ENCODE assay signal across 19 cellular contexts in the genomic region with DNA sequence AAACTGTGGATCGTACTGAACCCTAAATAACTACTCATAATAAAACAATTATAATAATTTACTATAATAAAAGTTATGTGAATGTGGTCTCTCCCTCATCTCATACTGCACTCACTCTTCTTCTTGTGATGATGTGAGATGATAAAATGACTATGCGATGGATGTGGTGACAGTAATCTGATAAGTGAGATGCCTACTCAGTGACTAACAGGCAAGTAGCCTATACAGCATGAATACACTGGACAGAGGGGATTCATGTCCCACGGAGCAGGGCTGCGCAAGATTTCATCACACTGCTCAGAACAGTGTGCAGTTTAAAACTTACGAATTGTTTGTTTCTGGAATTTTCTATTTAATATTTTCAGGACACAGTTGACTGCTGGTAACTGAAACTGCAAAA.
DNase-seq lines count a peak whose midpoint lies in the region; ATAC-seq and TF ChIP-seq lines count a peak whose summit lies in the region.
"Had no signal": no experiment of that assay in that cellular context is flagged by ENCODE, and none has a peak within 500 bp of the region (broad histone marks: within the 10 kb centered on the region; RNA-seq: fewer than 3 reads in every experiment).

No MANE protein-coding gene starts in this region.

- no peak for ATAC-seq in activated CD4-positive, alpha-beta T cell treated with anti-CD3 and anti-CD28 coated beads for 36 hours
- ATAC-seq in HG03378 (IDR thresholded peaks at IDR 0.05; ENCODE audit: unreplicated experiment): no peak
- ATAC-seq: activated CD4-positive, CD25-positive, alpha-beta regulatory T cell treated with anti-CD3 and anti-CD28 coated beads, Interleukin-2, amount 50 U/mL, for 24 hours; effector memory CD8-positive, alpha-beta T cell; gastroesophageal sphincter; lower lobe of right lung had no signal

- POLR2A ChIA-PET in activated CD4-positive, alpha-beta T cell treated with anti-CD3 and anti-CD28 coated beads for 36 hours (lab: Charles Lee): no interaction called here
- POLR2A ChIA-PET in activated CD4-positive, alpha-beta T cell treated with anti-CD3 and anti-CD28 coated beads, Interleukin-2, amount 10 ng/mL, durations not matched to agents 7 days and 5 days (lab: Charles Lee): no interaction called here
- POLR2A ChIA-PET in SK-N-SH (lab: Yijun Ruan, JAX): no interaction called here

- no peak overlapping the region for H2BK5ac ChIP-seq in trophoblast cell (ENCODE audit: low read depth, low read length, poor library complexity)

- H3K14ac ChIP-seq in trophoblast cell (ENCODE audit: low read length): no peak overlapping the region

- H2AK5ac ChIP-seq in trophoblast cell (ENCODE audit: low read length): no peak overlapping the region

- no peaks in the 10 kb centered on the region for H3K9me2 ChIP-seq in SK-N-SH

- no peak for TF ChIP-seq RAD21 in SK-N-SH (IDR thresholded peaks at IDR 0.05; ENCODE audit: low read length)

- H3K36me3 ChIP-seq in SK-N-SH (replicated peaks in 1 of 2; ENCODE audit: control insufficient read depth in 1 of 2, insufficient read depth in 2 of 2, low read length in 1 of 2) (no peaks in the 10 kb centered on the region), trophoblast cell (ENCODE audit: control insufficient read depth in 1 of 2, insufficient read depth in 2 of 2, low read length in 2 of 2) (no peaks in the 10 kb centered on the region)
- H3K36me3 ChIP-seq: gastroesophageal sphincter, lower lobe of right lung had no signal

- H4K91ac ChIP-seq in trophoblast cell (ENCODE audit: low read depth, low read length): no peak overlapping the region

- no peak overlapping the region for H2BK12ac ChIP-seq in trophoblast cell (ENCODE audit: low read length)

- peak in 1 of 2 experiments; percentile 49; a peak in 1 of 4 replicates for TF ChIP-seq EP300 in SK-N-SH (IDR thresholded peaks at IDR 0.05; ENCODE audit: borderline replicate concordance in 1 of 2, low read depth in 1 of 2, low read length in 1 of 2)

- H3K23ac ChIP-seq in trophoblast cell (ENCODE audit: low read length): no peak overlapping the region

- no peaks in the 10 kb centered on the region for H3K36me3 Mint-ChIP-seq in activated CD4-positive, alpha-beta T cell treated with anti-CD3 and anti-CD28 coated beads for 36 hours (ENCODE audit: low read depth)
- H3K36me3 Mint-ChIP-seq in activated CD4-positive, alpha-beta T cell treated with anti-CD3 and anti-CD28 coated beads, Interleukin-2, amount 10 ng/mL, durations not matched to agents 7 days and 5 days (ENCODE audit: low read depth): no peaks in the 10 kb centered on the region
- H3K36me3 Mint-ChIP-seq: activated naive CD4-positive, alpha-beta T cell treated with anti-CD3 and anti-CD28 coated beads, Interleukin-2, amount 50 U/mL, for 24 hours had no signal

- peak overlapping the region; percentile 27 for H3K9ac ChIP-seq in SK-N-SH
- H3K9ac ChIP-seq in trophoblast cell (ENCODE audit: low read length): no peak overlapping the region

- intact Hi-C loops in activated CD4-positive, alpha-beta T cell treated with anti-CD3 and anti-CD28 coated beads for 36 hours (cut with DNase I, micrococcal nuclease): loop anchor here in 1 of 2 experiments (2.0 to 10.0 kb wide), 3 partner anchors 289 to 1163 kb away; partner anchors contain the start of gene RAB3GAP2

- H3K4me1 Mint-ChIP-seq in activated CD4-positive, alpha-beta T cell treated with anti-CD3 and anti-CD28 coated beads for 36 hours: peaks cover 43% of the 10 kb centered on the region
- H3K4me1 Mint-ChIP-seq in activated CD4-positive, alpha-beta T cell treated with anti-CD3 and anti-CD28 coated beads, Interleukin-2, amount 10 ng/mL, durations not matched to agents 7 days and 5 days: peaks cover 26% of the 10 kb centered on the region

- H3K4me2 ChIP-seq in SK-N-SH: no peak overlapping the region
- H3K4me2 ChIP-seq in trophoblast cell (ENCODE audit: low read length): no peak overlapping the region

- H2AFZ ChIP-seq in SK-N-SH (ENCODE audit: low read depth) (no peak overlapping the region), trophoblast cell (ENCODE audit: insufficient read depth, low read length, poor library complexity) (no peak overlapping the region)

- H3K27ac ChIP-seq in SK-N-SH (ENCODE audit: low read depth in 2 of 2, low read length in 1 of 2): peak overlapping the region in 1 of 2 experiments; percentile 97; a peak in 2 of 4 replicates
- H3K27ac ChIP-seq in trophoblast cell (ENCODE audit: low read depth, low read length): no peak overlapping the region
- H3K27ac ChIP-seq: 22Rv1, gastroesophageal sphincter, HL-60, lower lobe of right lung had no signal

- no peak overlapping the region for H3K4me3 Mint-ChIP-seq in activated CD4-positive, alpha-beta T cell treated with anti-CD3 and anti-CD28 coated beads for 36 hours
- H3K4me3 Mint-ChIP-seq in activated CD4-positive, alpha-beta T cell treated with anti-CD3 and anti-CD28 coated beads, Interleukin-2, amount 10 ng/mL, durations not matched to agents 7 days and 5 days: no peak overlapping the region
- H3K4me3 Mint-ChIP-seq: activated naive CD4-positive, alpha-beta T cell treated with anti-CD3 and anti-CD28 coated beads, Interleukin-2, amount 50 U/mL, for 24 hours; effector memory CD8-positive, alpha-beta T cell; nephron; stimulated activated naive CD8-positive, alpha-beta T cell treated with anti-CD3 and anti-CD28 coated beads, Interleukin-15, Interleukin-2, amounts not matched to agents 100 ng/mL and 50 ng/mL, for 24 hours had no signal

- DNase-seq in activated CD4-positive, alpha-beta T cell treated with anti-CD3 and anti-CD28 coated beads for 36 hours: no peak
- DNase-seq in activated CD4-positive, alpha-beta T cell treated with anti-CD3 and anti-CD28 coated beads, Interleukin-2, amount 10 ng/mL, durations not matched to agents 7 days and 5 days: no peak
- DNase-seq in SK-N-SH (no peak), fibroblast of mammary gland (ENCODE audit: low read depth) (peak; percentile 78), trophoblast cell (peak; percentile 56 to 82), GM20000 (ENCODE audit: low spot score) (no peak), NCI-H1930 (lab: John Stamatoyannopoulos, UW) (no peak)
- DNase-seq: central memory CD4-positive, alpha-beta T cell; DND-41; effector memory CD8-positive, alpha-beta T cell; lower lobe of right lung had no signal

- CTCF ChIA-PET in activated CD4-positive, alpha-beta T cell treated with anti-CD3 and anti-CD28 coated beads for 36 hours (lab: Charles Lee): interaction anchor here (1.2 to 1.7 kb wide), 2 partner anchors 13 to 234 kb away, joined by 3 to 5 read pairs; no protein-coding TSS in a partner anchor
- CTCF ChIA-PET in activated CD4-positive, alpha-beta T cell treated with anti-CD3 and anti-CD28 coated beads, Interleukin-2, amount 10 ng/mL, durations not matched to agents 7 days and 5 days (lab: Charles Lee): interaction anchor here (0.9 kb wide), 1 partner anchor 11 kb away, joined by 3 read pairs; no protein-coding TSS in a partner anchor
- CTCF ChIA-PET in SK-N-SH (lab: Yijun Ruan, JAX): interaction anchor here (0.8 to 2.4 kb wide), 2 partner anchors 174 to 235 kb away, joined by 3 to 23 read pairs; no protein-coding TSS in a partner anchor

- H3F3A ChIP-seq in SK-N-SH (replicated peaks; ENCODE audit: insufficient read depth): peaks cover 38% of the 10 kb centered on the region

- no peak overlapping the region for H4K12ac ChIP-seq in trophoblast cell (ENCODE audit: low read depth, low read length)

- H3K4ac ChIP-seq in trophoblast cell (ENCODE audit: low read depth, low read length): no peak overlapping the region

- no peak overlapping the region for H3K18ac ChIP-seq in trophoblast cell (ENCODE audit: low read length)

- 34% methylated on average over 5 of the region's 5 CpGs for WGBS in SK-N-SH (ENCODE audit: low lambda C conversion rate)
- no CpG with 5 or more reads among the region's 5 CpGs for WGBS in trophoblast cell (ENCODE audit: extremely low coverage, insufficient coverage, insufficient read length)

- H3K27ac Mint-ChIP-seq in activated CD4-positive, alpha-beta T cell treated with anti-CD3 and anti-CD28 coated beads for 36 hours: peak overlapping the region; percentile 42
- no peak overlapping the region for H3K27ac Mint-ChIP-seq in activated CD4-positive, alpha-beta T cell treated with anti-CD3 and anti-CD28 coated beads, Interleukin-2, amount 10 ng/mL, durations not matched to agents 7 days and 5 days
- H3K27ac Mint-ChIP-seq: activated naive CD4-positive, alpha-beta T cell treated with anti-CD3 and anti-CD28 coated beads, Interleukin-2, amount 50 U/mL, for 24 hours; effector memory CD8-positive, alpha-beta T cell; nephron; stimulated activated naive CD8-positive, alpha-beta T cell treated with anti-CD3 and anti-CD28 coated beads, Interleukin-15, Interleukin-2, amounts not matched to agents 100 ng/mL and 50 ng/mL, for 24 hours had no signal

- H3K9me3 Mint-ChIP-seq in activated CD4-positive, alpha-beta T cell treated with anti-CD3 and anti-CD28 coated beads for 36 hours (ENCODE audit: low read depth): no peaks in the 10 kb centered on the region
- H3K9me3 Mint-ChIP-seq in activated CD4-positive, alpha-beta T cell treated with anti-CD3 and anti-CD28 coated beads, Interleukin-2, amount 10 ng/mL, durations not matched to agents 7 days and 5 days: no peaks in the 10 kb centered on the region
- H3K9me3 Mint-ChIP-seq: activated naive CD4-positive, alpha-beta T cell treated with anti-CD3 and anti-CD28 coated beads, Interleukin-2, amount 50 U/mL, for 24 hours; effector memory CD8-positive, alpha-beta T cell; nephron; stimulated activated naive CD8-positive, alpha-beta T cell treated with anti-CD3 and anti-CD28 coated beads, Interleukin-15, Interleukin-2, amounts not matched to agents 100 ng/mL and 50 ng/mL, for 24 hours had no signal

- TF ChIP-seq CTCF in SK-N-SH (IDR thresholded peaks at IDR 0.05) (no peak), fibroblast of mammary gland (conservative IDR thresholded peaks at IDR 0.05; ENCODE audit: control insufficient read depth, insufficient read depth, low read depth, low read length) (no peak), GM20000 (IDR thresholded peaks at IDR 0.05; ENCODE audit: extremely low read depth, missing control alignments) (no peak)

- H4K20me1 ChIP-seq in SK-N-SH (ENCODE audit: insufficient read depth): no peaks in the 10 kb centered on the region

- H3K27me3 Mint-ChIP-seq in activated CD4-positive, alpha-beta T cell treated with anti-CD3 and anti-CD28 coated beads for 36 hours: peaks cover 8% of the 10 kb centered on the region
- H3K27me3 Mint-ChIP-seq in activated CD4-positive, alpha-beta T cell treated with anti-CD3 and anti-CD28 coated beads, Interleukin-2, amount 10 ng/mL, durations not matched to agents 7 days and 5 days: peaks cover 7% of the 10 kb centered on the region

- H3K9me3 ChIP-seq in SK-N-SH: no peaks in the 10 kb centered on the region
- H3K9me3 ChIP-seq in trophoblast cell (ENCODE audit: insufficient read depth, low read depth, low read length): no peaks in the 10 kb centered on the region
- H3K9me3 ChIP-seq: gastroesophageal sphincter, lower lobe of right lung had no signal

- no peak overlapping the region for H2BK120ac ChIP-seq in trophoblast cell (ENCODE audit: insufficient read depth, low read length, poor library complexity)

- H3K27me3 ChIP-seq in SK-N-SH (ENCODE audit: insufficient read depth): no peaks in the 10 kb centered on the region
- H3K27me3 ChIP-seq in trophoblast cell (ENCODE audit: insufficient read depth, low read length): no peaks in the 10 kb centered on the region
- H3K27me3 ChIP-seq: gastroesophageal sphincter had no signal

- H4K8ac ChIP-seq in trophoblast cell (ENCODE audit: low read depth, low read length): no peak overlapping the region

- no peaks in the 10 kb centered on the region for H3K79me1 ChIP-seq in trophoblast cell (ENCODE audit: low read length)

- H3K4me1 ChIP-seq in SK-N-SH (ENCODE audit: control insufficient read depth in 1 of 2, insufficient read depth in 2 of 2, low read depth in 1 of 2, low read length in 1 of 2): peaks cover 20 to 25% of the 10 kb centered on the region in 2 experiments; a peak in 3 of 4 replicates
- no peaks in the 10 kb centered on the region for H3K4me1 ChIP-seq in trophoblast cell (ENCODE audit: control insufficient read depth in 1 of 2, insufficient read depth in 2 of 2, low read length in 2 of 2)

- H3K4me3 ChIP-seq in SK-N-SH (ENCODE audit: low read depth in 2 of 2, low read length in 1 of 2): no peak overlapping the region
- no peak overlapping the region for H3K4me3 ChIP-seq in fibroblast of mammary gland (ENCODE audit: control insufficient read depth, low read depth, low read length)
- no peak overlapping the region for H3K4me3 ChIP-seq in trophoblast cell (ENCODE audit: low read depth, low read length)
- H3K4me3 ChIP-seq: gastroesophageal sphincter, lower lobe of right lung had no signal

- H3K79me2 ChIP-seq in SK-N-SH (ENCODE audit: insufficient read depth) (no peaks in the 10 kb centered on the region), trophoblast cell (ENCODE audit: control insufficient read depth, insufficient read depth, low read length, poor library complexity) (no peaks in the 10 kb centered on the region)

Comparison
In these comparisons a context has a peak if more than half of its experiments do, and no peak if none do; other contexts are left out.
1. DNase-seq: peak in fibroblast of mammary gland (single experiment) and trophoblast cell (2 of 2); none in activated CD4-positive, alpha-beta T cell treated with anti-CD3 and anti-CD28 coated beads for 36 hours (single experiment), activated CD4-positive, alpha-beta T cell treated with anti-CD3 and anti-CD28 coated beads, Interleukin-2, amount 10 ng/mL, durations not matched to agents 7 days and 5 days (single experiment), SK-N-SH (single experiment), GM20000 (single experiment) and NCI-H1930 (0 of 2).